In the genomic region with DNA sequence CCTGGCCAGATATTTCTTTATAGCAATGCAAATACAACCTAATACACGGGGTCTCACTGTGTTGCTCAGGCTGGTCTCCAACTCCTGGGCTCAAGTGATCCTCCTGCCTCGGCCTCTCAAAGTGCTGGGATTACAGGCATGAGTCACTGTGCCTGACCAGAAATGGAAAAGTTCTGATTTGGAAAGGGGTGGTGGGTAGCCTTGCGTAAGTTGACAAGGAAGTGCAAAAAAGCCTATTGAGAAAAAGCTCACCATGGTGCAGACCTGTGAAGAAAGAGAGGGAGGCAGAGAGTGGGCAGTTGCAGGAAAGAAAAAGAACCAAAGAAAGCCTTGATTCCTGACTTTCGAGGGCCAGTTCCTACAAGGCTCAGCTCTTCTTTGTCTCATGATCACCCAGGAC, we compare ENCODE assay signal across 25 cellular contexts. TPM values are rescaled to one million over a fixed set of nuclear protein-coding genes. Genes with fewer than 3 reads are reported as not detected.
DNase-seq lines count a peak whose midpoint lies in the region; ATAC-seq and TF ChIP-seq lines count a peak whose summit lies in the region.
"Had no signal": no experiment of that assay in that cellular context is flagged by ENCODE, and none has a peak within 500 bp of the region (broad histone marks: within the 10 kb centered on the region; RNA-seq: fewer than 3 reads in every experiment).

No MANE protein-coding gene starts in this region.

- TF ChIP-seq CTCF in NB4 (IDR thresholded peaks at IDR 0.05; ENCODE audit: low read depth, low read length): no peak
- TF ChIP-seq CTCF in transverse colon (IDR thresholded peaks at IDR 0.05): no peak

- TF ChIP-seq EP300 in transverse colon (IDR thresholded peaks at IDR 0.05; ENCODE audit: low read depth): no peak

- peaks cover 0 to 2% (median 0%) of the 10 kb centered on the region in 11 donors for H3K9me3 Mint-ChIP-seq in naive thymus-derived CD4-positive, alpha-beta T cell
- H3K9me3 Mint-ChIP-seq: H9, HFFc6, IgD-negative memory B cell had no signal

- DNase-seq in cardiac septum (ENCODE audit: low spot score) (peak; percentile 26), left ventricle myocardium superior (no peak), NB4 (ENCODE audit: low read depth) (peak; percentile 65), SKM-1 (lab: John Stamatoyannopoulos, UW; ENCODE audit: unreplicated experiment) (peak; percentile 52), transverse colon (no peak)
- DNase-seq in naive thymus-derived CD4-positive, alpha-beta T cell: no peak
- DNase-seq: DMS53, GDM1, GM23248, H9, HFFc6, NCI-H1105, NCI-H146, NCI-H2081, NCI-H2171, NCI-H526, SHP77 treated with DMSO at 0.1 percent for 48 hours, T-helper 1 cell had no signal

- intact Hi-C loops in cardiac septum (cut with DNase I) (no loop called here), left ventricle myocardium superior (cut with micrococcal nuclease) (no loop called here), transverse colon (cut with DNase I; ENCODE audit: low total_unique reads) (no loop called here)
- intact Hi-C loops in naive thymus-derived CD4-positive, alpha-beta T cell (cut with micrococcal nuclease): no loop called here

- H3K4me1 Mint-ChIP-seq in naive thymus-derived CD4-positive, alpha-beta T cell: peaks cover 0 to 6% (median 0%) of the 10 kb centered on the region in 7 donors
- H3K4me1 Mint-ChIP-seq: B cell, H9, IgD-negative memory B cell had no signal

- ATAC-seq in left ventricle myocardium superior (no peak), GM19351 (IDR thresholded peaks at IDR 0.05; ENCODE audit: unreplicated experiment) (no peak), GM21737 (IDR thresholded peaks at IDR 0.05; ENCODE audit: unreplicated experiment) (no peak)
- no peak for ATAC-seq in naive thymus-derived CD4-positive, alpha-beta T cell
- ATAC-seq: SK-N-SH treated with all-trans-retinoic acid at 6 μM for 48 hours had no signal

- H3K4me3 Mint-ChIP-seq in naive thymus-derived CD4-positive, alpha-beta T cell: no peak overlapping the region
- H3K4me3 Mint-ChIP-seq: B cell, CD14-positive monocyte, H9, HFFc6, IgD-negative memory B cell had no signal

- H3K36me3 ChIP-seq in transverse colon: no peaks in the 10 kb centered on the region
- H3K36me3 ChIP-seq in naive thymus-derived CD4-positive, alpha-beta T cell (ENCODE audit: control insufficient read depth in 2 of 3, insufficient read depth in 3 of 3, low read length in 3 of 3): no peaks in the 10 kb centered on the region

- CTCF ChIA-PET in naive thymus-derived CD4-positive, alpha-beta T cell (lab: Charles Lee): no interaction called here

- TF ChIP-seq POLR2A in NB4 (IDR thresholded peaks at IDR 0.05; ENCODE audit: extremely low read depth, insufficient read length) (no peak), transverse colon (IDR thresholded peaks at IDR 0.05) (no peak)

- H3K4me3 ChIP-seq in NB4 (ENCODE audit: low read depth, low read length) (no peak overlapping the region), transverse colon (no peak overlapping the region)
- no peak overlapping the region for H3K4me3 ChIP-seq in naive thymus-derived CD4-positive, alpha-beta T cell (ENCODE audit: low read length)
- H3K4me3 ChIP-seq: GM23248 had no signal

- in situ Hi-C loops in transverse colon (cut with MboI; ENCODE audit: low pct_ligation_motif_present in 1 of 4, low pct_unique_long_range_greater_than_20kb in 1 of 4, low sequenced_read_pairs in 3 of 4): no loop called here

- no peak overlapping the region for H3K27ac Mint-ChIP-seq in naive thymus-derived CD4-positive, alpha-beta T cell
- H3K27ac Mint-ChIP-seq: B cell, H9, HFFc6, IgD-negative memory B cell had no signal

- H3K27me3 ChIP-seq in transverse colon: no peaks in the 10 kb centered on the region
- H3K27me3 ChIP-seq in naive thymus-derived CD4-positive, alpha-beta T cell (ENCODE audit: control insufficient read depth in 2 of 2, insufficient read depth in 2 of 2, low read length in 2 of 2): no peaks in the 10 kb centered on the region

- POLR2A ChIA-PET in naive thymus-derived CD4-positive, alpha-beta T cell (lab: Charles Lee): interaction anchor here (0.7 kb wide), 1 partner anchor 32 kb away, joined by 12 read pairs; no protein-coding TSS in a partner anchor

- H3K9me3 ChIP-seq in transverse colon: no peaks in the 10 kb centered on the region
- no peaks in the 10 kb centered on the region for H3K9me3 ChIP-seq in naive thymus-derived CD4-positive, alpha-beta T cell (ENCODE audit: control insufficient read depth in 2 of 3, low read length in 3 of 3)

- peaks cover 0 to 12% (median 1%) of the 10 kb centered on the region in 4 donors for H3K4me1 ChIP-seq in transverse colon
- H3K4me1 ChIP-seq in naive thymus-derived CD4-positive, alpha-beta T cell (ENCODE audit: control insufficient read depth in 2 of 2, insufficient read depth in 2 of 2, low read length in 2 of 2): no peaks in the 10 kb centered on the region

- H3K27ac ChIP-seq in transverse colon: peak overlapping the region in 3 of 4 donors; percentile 72 to 79 (median 72)
- no peak overlapping the region for H3K27ac ChIP-seq in naive thymus-derived CD4-positive, alpha-beta T cell (ENCODE audit: low read depth, low read length)
- H3K27ac ChIP-seq: GM23248, RWPE1 had no signal

- H3K36me3 Mint-ChIP-seq in naive thymus-derived CD4-positive, alpha-beta T cell: peaks cover 0 to 1% (median 0%) of the 10 kb centered on the region in 5 donors
- H3K36me3 Mint-ChIP-seq: CD14-positive monocyte, IgD-negative memory B cell had no signal

- no peaks in the 10 kb centered on the region for H3K27me3 Mint-ChIP-seq in naive thymus-derived CD4-positive, alpha-beta T cell
- H3K27me3 Mint-ChIP-seq: B cell, IgD-negative memory B cell had no signal

- WGBS in transverse colon (ENCODE audit: low coverage in 1 of 2), 2 donors: 58 to 81% methylated on average over 1 to 4 of the region's 4 CpGs

RNA-seq across cellular contexts. Expression of a gene that starts 27.1 kb away (rescaled TPM):
- 1.2 TPM for total RNA-seq in cardiac septum
- 0.25 TPM for total RNA-seq in left ventricle myocardium superior
- 10 to 100 TPM in 2 of 4 donors, 1 to 10 TPM in 2; 3.3 to 13.5 (median 8.0) TPM for total RNA-seq in transverse colon
- total RNA-seq in naive thymus-derived CD4-positive, alpha-beta T cell: 10 to 100 TPM in 1 of 5 experiments, 1 to 10 TPM in 4; 4.7 to 11.3 (median 8.1) TPM
- polyA plus RNA-seq in naive thymus-derived CD4-positive, alpha-beta T cell: 1 to 10 TPM in 1 of 2 donors, under 1 TPM in 1; 0.33 to 1.8 TPM
- polyA plus RNA-seq: CD14-positive monocyte had no signal

RNA-seq across cellular contexts. Expression of a gene that starts 45.7 kb away (rescaled TPM):
- total RNA-seq in cardiac septum: 77.4 TPM
- 107 TPM for total RNA-seq in left ventricle myocardium superior
- total RNA-seq in transverse colon: 10 to 100 TPM; 21.5 to 92.2 (median 61.0) TPM
- total RNA-seq in naive thymus-derived CD4-positive, alpha-beta T cell: 10 to 100 TPM; 19.8 to 88.6 (median 21.1) TPM
- polyA plus RNA-seq in naive thymus-derived CD4-positive, alpha-beta T cell: 10 to 100 TPM; 46.8 to 51.6 TPM

Comparison
In these comparisons a context has a peak if more than half of its experiments do, and no peak if none do; other contexts are left out.
1. DNase-seq: peak in cardiac septum (single experiment), NB4 (single experiment) and SKM-1 (single experiment); none in left ventricle myocardium superior (single experiment), transverse colon (single experiment) and naive thymus-derived CD4-positive, alpha-beta T cell (0 of 9).